Comparison of ENCODE assay signal across 13 cellular contexts in genomic region chr6:84645000-84645399, GRCh38.
DNase-seq lines count a peak whose midpoint lies in the region; ATAC-seq and TF ChIP-seq lines count a peak whose summit lies in the region.
"Had no signal": no experiment of that assay in that cellular context is flagged by ENCODE, and none has a peak within 500 bp of the region (broad histone marks: within the 10 kb centered on the region; RNA-seq: fewer than 3 reads in every experiment).

No MANE protein-coding gene starts in this region.

- H3K4me1 Mint-ChIP-seq in activated T-cell treated with anti-CD3 and anti-CD28 coated beads, Interleukin-2, amount 50 U/mL, for 24 hours (ENCODE audit: low read depth), result no peaks in the 10 kb centered on the region
- H3K4me1 Mint-ChIP-seq in CD4-positive, alpha-beta memory T cell, result no peaks in the 10 kb centered on the region

- H3K27me3 Mint-ChIP-seq in activated T-cell treated with anti-CD3 and anti-CD28 coated beads, Interleukin-2, amount 50 U/mL, for 24 hours, result no peaks in the 10 kb centered on the region
- no peaks in the 10 kb centered on the region for H3K27me3 Mint-ChIP-seq in CD4-positive, alpha-beta memory T cell

- no peaks in the 10 kb centered on the region for H3K9me3 Mint-ChIP-seq in activated T-cell treated with anti-CD3 and anti-CD28 coated beads, Interleukin-2, amount 50 U/mL, for 24 hours
- H3K9me3 Mint-ChIP-seq in CD4-positive, alpha-beta memory T cell, result peaks cover 0 to 4% (median 0%) of the 10 kb centered on the region in 8 donors

- H3K9ac ChIP-seq in adipocyte (ENCODE audit: low read length), result peak overlapping the region; percentile 22
- H3K9ac ChIP-seq: parathyroid adenoma had no signal

- H3K36me3 Mint-ChIP-seq in activated T-cell treated with anti-CD3 and anti-CD28 coated beads, Interleukin-2, amount 50 U/mL, for 24 hours (ENCODE audit: low read depth), result no peaks in the 10 kb centered on the region
- H3K36me3 Mint-ChIP-seq in CD4-positive, alpha-beta memory T cell, result no peaks in the 10 kb centered on the region

- H3K4me1 ChIP-seq in adipocyte (ENCODE audit: control insufficient read depth, insufficient read depth, low read length), result peaks cover 32% of the 10 kb centered on the region
- no peaks in the 10 kb centered on the region for H3K4me1 ChIP-seq in CD4-positive, alpha-beta memory T cell (ENCODE audit: insufficient read depth, low read length)
- H3K4me1 ChIP-seq: parathyroid adenoma had no signal

- ATAC-seq in HG03520 (IDR thresholded peaks at IDR 0.05; ENCODE audit: unreplicated experiment), result no peak
- ATAC-seq in GM18517 (IDR thresholded peaks at IDR 0.05; ENCODE audit: unreplicated experiment), result no peak
- ATAC-seq: Panc1 had no signal

- in situ Hi-C loops in ACHN (cut with HindIII; ENCODE audit: low pct_ligation_motif_present, low pct_unique_long_range_greater_than_20kb, low sequenced_read_pairs), result no loop called here

- no peak overlapping the region for H3K27ac Mint-ChIP-seq in activated T-cell treated with anti-CD3 and anti-CD28 coated beads, Interleukin-2, amount 50 U/mL, for 24 hours
- H3K27ac Mint-ChIP-seq in CD4-positive, alpha-beta memory T cell, result no peak overlapping the region

- no peak for TF ChIP-seq CTCF in foreskin fibroblast (IDR thresholded peaks at IDR 0.05; ENCODE audit: low read depth, low read length)

- H3K36me3 ChIP-seq in adipocyte (ENCODE audit: control insufficient read depth, insufficient read depth, low read length, severe bottlenecking), result no peaks in the 10 kb centered on the region
- H3K36me3 ChIP-seq in CD4-positive, alpha-beta memory T cell (ENCODE audit: insufficient read depth, low read length), result no peaks in the 10 kb centered on the region
- H3K36me3 ChIP-seq: cardiac muscle cell had no signal

- DNase-seq in ACHN (peak; percentile 25), HPDE6-E6E7 (ENCODE audit: extremely low spot score) (peak; percentile 70), adipocyte (ENCODE audit: low read depth) (peak; percentile 62), foreskin fibroblast (peak; percentile 57 to 77)
- DNase-seq in activated T-cell treated with anti-CD3 and anti-CD28 coated beads, Interleukin-2, amount 50 U/mL, for 24 hours, result no peak
- DNase-seq in CD4-positive, alpha-beta memory T cell, result no peak
- DNase-seq: activated CD4-positive, alpha-beta T cell treated with anti-CD3 and anti-CD28 coated beads, Interleukin-2, amount 50 U/mL, for 1 hour; GOT3 had no signal

- no peak overlapping the region for H3K27ac ChIP-seq in CD4-positive, alpha-beta memory T cell (ENCODE audit: low read depth, low read length)
- H3K27ac ChIP-seq: cardiac muscle cell, parathyroid adenoma had no signal

- no peaks in the 10 kb centered on the region for H3K27me3 ChIP-seq in adipocyte (replicated peaks; ENCODE audit: control insufficient read depth, insufficient read depth, low read length)
- no peaks in the 10 kb centered on the region for H3K27me3 ChIP-seq in CD4-positive, alpha-beta memory T cell (ENCODE audit: insufficient read depth, low read length)

- H3K4me3 ChIP-seq in adipocyte (ENCODE audit: low read length) (peak overlapping the region; percentile 53), foreskin fibroblast (ENCODE audit: low read depth in 1 of 2, low read length in 2 of 2) (no peak overlapping the region)
- no peak overlapping the region for H3K4me3 ChIP-seq in CD4-positive, alpha-beta memory T cell (ENCODE audit: low read length in 2 of 2)
- H3K4me3 ChIP-seq: cardiac muscle cell had no signal

- no peaks in the 10 kb centered on the region for H3K9me3 ChIP-seq in adipocyte (ENCODE audit: control insufficient read depth, low read length)
- H3K9me3 ChIP-seq in CD4-positive, alpha-beta memory T cell (ENCODE audit: control insufficient read depth in 1 of 2, low read length in 2 of 2), result no peaks in the 10 kb centered on the region

- POLR2A ChIA-PET in CD4-positive, alpha-beta memory T cell (lab: Charles Lee; ENCODE audit: partially characterized antibody), result no interaction called here

- intact Hi-C loops in CD4-positive, alpha-beta memory T cell (cut with micrococcal nuclease), result no loop called here

- CTCF ChIA-PET in CD4-positive, alpha-beta memory T cell (lab: Charles Lee; ENCODE audit: partially characterized antibody), result no interaction called here

- no peak overlapping the region for H3K4me3 Mint-ChIP-seq in activated T-cell treated with anti-CD3 and anti-CD28 coated beads, Interleukin-2, amount 50 U/mL, for 24 hours
- no peak overlapping the region for H3K4me3 Mint-ChIP-seq in CD4-positive, alpha-beta memory T cell

Comparison
In these comparisons a context has a peak if more than half of its experiments do, and no peak if none do; other contexts are left out.
1. DNase-seq: peak in ACHN (single experiment), HPDE6-E6E7 (single experiment), adipocyte (single experiment) and foreskin fibroblast (2 of 2); none in activated T-cell treated with anti-CD3 and anti-CD28 coated beads, Interleukin-2, amount 50 U/mL, for 24 hours (single experiment) and CD4-positive, alpha-beta memory T cell (0 of 5).